Comparison of ENCODE assay signal across 29 cellular contexts in genomic region chr4:88227734-88228133, GRCh38.
"Had no signal": no experiment of that assay in that cellular context is flagged by ENCODE, and none has a peak within 500 bp of the region (broad histone marks: within the 10 kb centered on the region; RNA-seq: fewer than 3 reads in every experiment).

No MANE protein-coding gene starts in this region.

- ATAC-seq: stimulated activated effector memory CD8-positive, alpha-beta T cell treated with anti-CD3 and anti-CD28 coated beads, Interleukin-12 subunit alpha, Interleukin-12 subunit beta, amount 100 ng/mL, for 72 hours; stimulated activated memory B cell treated with anti-CD40 and anti-IgM and Interleukin-4, amounts not matched to agents 10 μg/mL and 1 μg/mL and 100 μg/mL, for 72 hours; stimulated activated naive B cell treated with anti-CD40 and anti-IgM and Interleukin-4, amounts not matched to agents 10 μg/mL and 1 μg/mL and 100 μg/mL, for 72 hours; stimulated activated naive CD8-positive, alpha-beta T cell treated with anti-CD3 and anti-CD28 coated beads, Interleukin-15, amount 100 ng/mL, for 72 hours; stimulated activated naive CD8-positive, alpha-beta T cell treated with anti-CD3 and anti-CD28 coated beads, Interleukin-15, Interleukin-2, amounts not matched to agents 100 U/mL and 50 U/mL, for 24 hours; upper lobe of right lung had no signal

- FAIRE-seq: urothelium cell line had no signal

- H3K4me1 Mint-ChIP-seq: stimulated activated memory B cell treated with anti-CD40 and anti-IgM and Interleukin-4, amounts not matched to agents 10 μg/mL and 1 μg/mL and 100 μg/mL, for 72 hours had no signal

- H3K4me3 ChIP-seq: stomach, suprapubic skin, testis, thoracic aorta, thyroid gland, tibial artery, tibial nerve, transverse colon, upper lobe of left lung, upper lobe of right lung, uterus, vagina had no signal

- H3K9me3 ChIP-seq: stomach, suprapubic skin, testis, thoracic aorta, thyroid gland, tibial artery, tibial nerve, transverse colon, upper lobe of left lung, upper lobe of right lung, uterus, vagina had no signal

- H3K36me3 Mint-ChIP-seq: stimulated activated effector memory CD8-positive, alpha-beta T cell treated with anti-CD3 and anti-CD28 coated beads, Interleukin-12 subunit alpha, Interleukin-12 subunit beta, amount 100 ng/mL, for 72 hours; stimulated activated memory B cell treated with anti-CD40 and anti-IgM and Interleukin-4, amounts not matched to agents 10 μg/mL and 1 μg/mL and 100 μg/mL, for 72 hours; type B pancreatic cell had no signal

- H3K27me3 ChIP-seq: stomach, suprapubic skin, testis, thyroid gland, tibial artery, tibial nerve, transverse colon, upper lobe of left lung, upper lobe of right lung, uterus, vagina had no signal

- H3K27ac ChIP-seq: stomach, suprapubic skin, testis, thoracic aorta, thyroid gland, tibial artery, tibial nerve, transverse colon, upper lobe of left lung, upper lobe of right lung, uterus, vagina had no signal

- H3K4me3 Mint-ChIP-seq: stimulated activated effector memory CD8-positive, alpha-beta T cell treated with anti-CD3 and anti-CD28 coated beads, Interleukin-12 subunit alpha, Interleukin-12 subunit beta, amount 100 ng/mL, for 72 hours; stimulated activated memory B cell treated with anti-CD40 and anti-IgM and Interleukin-4, amounts not matched to agents 10 μg/mL and 1 μg/mL and 100 μg/mL, for 72 hours; stimulated activated naive B cell treated with anti-CD40 and anti-IgM and Interleukin-4, amounts not matched to agents 10 μg/mL and 1 μg/mL and 100 μg/mL, for 72 hours; stimulated activated naive CD8-positive, alpha-beta T cell treated with anti-CD3 and anti-CD28 coated beads, Interleukin-15, amount 100 ng/mL, for 72 hours; stimulated activated naive CD8-positive, alpha-beta T cell treated with anti-CD3 and anti-CD28 coated beads, Interleukin-15, Interleukin-2, amounts not matched to agents 100 ng/mL and 50 ng/mL, for 24 hours; type B pancreatic cell had no signal

- H3K4me1 ChIP-seq: thyroid gland, uterus, vagina had no signal

- H3K36me3 ChIP-seq: stomach, suprapubic skin, thoracic aorta, thyroid gland, tibial artery, tibial nerve, transverse colon, upper lobe of left lung, upper lobe of right lung, uterus, vagina had no signal

- DNase-seq: stimulated activated CD4-positive, alpha-beta T cell treated with anti-CD3 and anti-CD28 coated beads, Interleukin-2, amount 100 ng/mL, for 48 hours; stimulated activated CD4-positive, alpha-beta T cell treated with anti-CD3 and anti-CD28 coated beads, Interleukin-4, amount 100 ng/mL, for 1 hour; stimulated activated CD4-positive, alpha-beta T cell treated with anti-CD3 and anti-CD28 coated beads, Interleukin-4, amount 100 ng/mL, for 24 hours; stimulated activated CD4-positive, alpha-beta T cell treated with anti-CD3 and anti-CD28 coated beads, Interleukin-4, amount 100 ng/mL, for 4 hours; stimulated activated CD8-positive, alpha-beta memory T cell treated with anti-CD3 and anti-CD28 coated beads, Interleukin-4, amount 100 ng/mL, for 48 hours; stimulated activated naive B cell treated with anti-CD40 and anti-IgM and Interleukin-4, amounts not matched to agents 10 μg/mL and 1 μg/mL and 100 μg/mL, for 72 hours; stimulated activated naive CD4-positive, alpha-beta T cell; stimulated activated naive CD4-positive, alpha-beta T cell treated with Interleukin-2 at 50 U/mL for 16 hours; stimulated activated naive CD8-positive, alpha-beta T cell treated with anti-CD3 and anti-CD28 coated beads, Interleukin-15, amount 100 ng/mL, for 72 hours; stimulated activated naive CD8-positive, alpha-beta T cell treated with anti-CD3 and anti-CD28 coated beads, Interleukin-15, Interleukin-2, amounts not matched to agents 100 U/mL and 50 U/mL, for 24 hours; stomach; substantia nigra; testis; thyroid gland; tibial artery; transverse colon; trophoblast cell; upper lobe of left lung; upper lobe of right lung; uterus had no signal

- H3K27me3 Mint-ChIP-seq: stimulated activated memory B cell treated with anti-CD40 and anti-IgM and Interleukin-4, amounts not matched to agents 10 μg/mL and 1 μg/mL and 100 μg/mL, for 72 hours; stimulated activated naive B cell treated with anti-CD40 and anti-IgM and Interleukin-4, amounts not matched to agents 10 μg/mL and 1 μg/mL and 100 μg/mL, for 72 hours; stimulated activated naive CD8-positive, alpha-beta T cell treated with anti-CD3 and anti-CD28 coated beads, Interleukin-15, amount 100 ng/mL, for 72 hours; stimulated activated naive CD8-positive, alpha-beta T cell treated with anti-CD3 and anti-CD28 coated beads, Interleukin-15, Interleukin-2, amounts not matched to agents 100 ng/mL and 50 ng/mL, for 24 hours; type B pancreatic cell had no signal

- H3K27ac Mint-ChIP-seq: stimulated activated effector memory CD8-positive, alpha-beta T cell treated with anti-CD3 and anti-CD28 coated beads, Interleukin-12 subunit alpha, Interleukin-12 subunit beta, amount 100 ng/mL, for 72 hours; stimulated activated memory B cell treated with anti-CD40 and anti-IgM and Interleukin-4, amounts not matched to agents 10 μg/mL and 1 μg/mL and 100 μg/mL, for 72 hours; stimulated activated naive B cell treated with anti-CD40 and anti-IgM and Interleukin-4, amounts not matched to agents 10 μg/mL and 1 μg/mL and 100 μg/mL, for 72 hours; stimulated activated naive CD8-positive, alpha-beta T cell treated with anti-CD3 and anti-CD28 coated beads, Interleukin-15, amount 100 ng/mL, for 72 hours; stimulated activated naive CD8-positive, alpha-beta T cell treated with anti-CD3 and anti-CD28 coated beads, Interleukin-15, Interleukin-2, amounts not matched to agents 100 ng/mL and 50 ng/mL, for 24 hours; type B pancreatic cell had no signal
